ENCODE assay signal across 20 cellular contexts in the genomic region with DNA sequence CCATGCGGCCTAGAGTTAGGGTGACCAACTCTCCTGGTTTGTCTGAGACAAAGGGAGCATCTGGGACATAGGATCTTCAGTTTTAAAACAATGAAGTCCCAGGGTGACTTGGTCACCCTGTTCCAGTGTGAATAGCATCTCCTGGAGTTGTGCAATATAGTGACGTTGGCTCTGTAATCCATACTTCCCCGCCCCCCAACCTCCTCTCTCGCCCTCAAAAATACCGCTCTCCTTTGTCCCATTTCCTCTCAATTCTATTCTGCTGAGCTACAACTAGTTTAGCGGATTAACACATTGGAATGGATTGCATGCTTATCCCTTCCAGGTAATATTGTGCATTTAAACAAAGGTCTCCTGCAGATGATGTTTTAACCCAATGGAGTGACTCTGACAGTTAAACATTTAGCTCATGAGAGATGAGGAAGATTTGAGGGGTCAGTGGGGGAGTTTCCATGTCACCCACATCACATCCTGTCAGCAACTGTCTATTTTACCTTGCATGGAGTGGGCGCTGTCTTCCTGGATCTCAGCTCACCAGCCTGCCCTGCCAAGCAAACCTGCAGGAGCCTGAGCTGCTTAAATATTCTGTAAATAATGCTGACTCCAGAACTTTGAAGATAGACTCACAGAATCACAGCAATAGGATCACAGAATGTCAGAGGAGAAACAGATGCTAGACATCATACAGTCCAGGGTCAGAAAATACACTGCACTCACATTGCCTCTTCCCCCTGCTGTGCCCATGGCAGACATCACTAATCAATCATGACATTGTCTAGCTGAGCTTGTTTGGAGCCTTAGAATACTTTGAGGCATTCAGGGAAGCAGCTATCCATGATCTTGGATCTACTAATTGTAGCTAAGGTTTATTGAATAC. TPM values are rescaled to one million over a fixed set of nuclear protein-coding genes. Genes with fewer than 3 reads are reported as not detected.
DNase-seq lines count a peak whose midpoint lies in the region; ATAC-seq and TF ChIP-seq lines count a peak whose summit lies in the region.
"Had no signal": no experiment of that assay in that cellular context is flagged by ENCODE, and none has a peak within 500 bp of the region (broad histone marks: within the 10 kb centered on the region; RNA-seq: fewer than 3 reads in every experiment).

No MANE protein-coding gene starts in this region.

- 0 out of 2 replicates have a peak, but pooled peaks cover 6% of the 10 kb centered on the region for H3F3A ChIP-seq in PC-9 (ENCODE audit: insufficient read depth, low read depth)

- H3K27me3 ChIP-seq in BLaER1 = no peaks in the 10 kb centered on the region
- H3K27me3 ChIP-seq in PC-9 (ENCODE audit: insufficient read depth, low read depth) = no peaks in the 10 kb centered on the region
- H3K27me3 ChIP-seq: testis had no signal

- H3K4me2 ChIP-seq in BLaER1 = peak overlapping the region; percentile 6; the same call in 1 of the 2 replicates
- peak overlapping the region; percentile 37; the same call in 1 of the 2 replicates for H3K4me2 ChIP-seq in PC-9

- H3K4me3 ChIP-seq in BLaER1 (no peak overlapping the region), PC-9 (no peak overlapping the region), fibroblast of villous mesenchyme (ENCODE audit: low read depth, low read length) (no peak overlapping the region)
- H3K4me3 ChIP-seq: GM12878, skin epidermis, testis had no signal

- no peaks in the 10 kb centered on the region for H4K20me1 ChIP-seq in BLaER1
- H4K20me1 ChIP-seq in PC-9 (ENCODE audit: insufficient read depth) = no peaks in the 10 kb centered on the region

- DNase-seq in HFFc6 (no peak), PC-9 (no peak), fibroblast of villous mesenchyme (ENCODE audit: low read depth) (peak; percentile 42), D341Med (ENCODE audit: low spot score) (no peak), GOT3 (lab: John Stamatoyannopoulos, UW) (no peak), NCI-H128 (lab: John Stamatoyannopoulos, UW; ENCODE audit: unreplicated experiment) (no peak), WTC11 (ENCODE audit: low spot score) (no peak)
- DNase-seq: activated effector memory CD4-positive, alpha-beta T cell treated with anti-CD3 and anti-CD28 coated beads, Interleukin-2, amount 50 U/mL, for 16 hours; anterior cingulate cortex; endodermal cell; NCI-H1436 treated with DMSO at 0.1 percent for 48 hours; NCI-H2227 treated with DMSO at 0.1 percent for 48 hours; NK-92 treated with Interleukin-12 subunit alpha and Interleukin-12 subunit beta, amount 100 ng/mL, for 24 hours; testis had no signal

- no peaks in the 10 kb centered on the region for H3K79me2 ChIP-seq in PC-9 (ENCODE audit: low read depth)
- H3K79me2 ChIP-seq: parathyroid adenoma had no signal

- 0 out of 2 replicates have a peak overlapping the region, but pooled peaks have one; percentile 18 for H3K27ac ChIP-seq in BLaER1
- H3K27ac ChIP-seq in PC-9 = no peak overlapping the region
- H3K27ac ChIP-seq: parathyroid adenoma, testis had no signal

- H3K27ac Mint-ChIP-seq in HFFc6 (peak overlapping the region; percentile 58), WTC11 (no peak overlapping the region)
- H3K27ac Mint-ChIP-seq: endodermal cell had no signal

- H2AFZ ChIP-seq in PC-9 = no peak overlapping the region
- H2AFZ ChIP-seq: parathyroid adenoma had no signal

- H3K4me1 ChIP-seq in BLaER1 (peaks cover 71% of the 10 kb centered on the region), PC-9 (replicated peaks; ENCODE audit: insufficient read depth) (peaks cover 21% of the 10 kb centered on the region)

- CTCF ChIA-PET in PC-9 (lab: Charles Lee) = interaction anchor here (0.6 kb wide), 2 partner anchors 95 to 409 kb away, joined by 3 to 6 read pairs; no protein-coding TSS in a partner anchor
- CTCF ChIA-PET in WTC11 (lab: Charles Lee) = interaction anchor here (1.0 to 3.0 kb wide), 4 partner anchors 85 to 619 kb away, joined by 4 to 20 read pairs (median 6); no protein-coding TSS in a partner anchor

- H3K36me3 Mint-ChIP-seq in HFFc6 (ENCODE audit: low read depth) = no peaks in the 10 kb centered on the region
- peaks cover 9% of the 10 kb centered on the region for H3K36me3 Mint-ChIP-seq in WTC11

- no peak for ATAC-seq in WTC11
- ATAC-seq: activated CD4-positive, CD25-positive, alpha-beta regulatory T cell treated with anti-CD3 and anti-CD28 coated beads, Interleukin-2, amount 50 U/mL, for 24 hours; GM12878; Right ventricle myocardium inferior had no signal

- H3K9me3 Mint-ChIP-seq in HFFc6 (no peaks in the 10 kb centered on the region), WTC11 (peaks cover 10% of the 10 kb centered on the region)

- POLR2A ChIA-PET in PC-9 (lab: Charles Lee; ENCODE audit: unreplicated experiment) (interaction anchor here (0.5 kb wide), 1 partner anchor 483 kb away, joined by 3 read pairs; no protein-coding TSS in a partner anchor), WTC11 (lab: Charles Lee) (no interaction called here)

- peaks cover 19% of the 10 kb centered on the region for H3K9me3 ChIP-seq in BLaER1
- no peaks in the 10 kb centered on the region for H3K9me3 ChIP-seq in PC-9 (ENCODE audit: insufficient read depth, low read depth)
- H3K9me3 ChIP-seq: testis had no signal

- peaks cover 2% of the 10 kb centered on the region for H3K27me3 Mint-ChIP-seq in HFFc6 (ENCODE audit: insufficient read depth)
- H3K27me3 Mint-ChIP-seq in WTC11 (ENCODE audit: low read depth) = no peaks in the 10 kb centered on the region

- intact Hi-C loops in PC-9 (cut with micrococcal nuclease; ENCODE audit: unreplicated experiment) = loop anchor here (2.0 to 5.0 kb wide), 2 partner anchors 55 to 175 kb away; no protein-coding TSS in a partner anchor

- H3K9ac ChIP-seq in BLaER1 = no peak overlapping the region
- H3K9ac ChIP-seq: parathyroid adenoma had no signal

- no TSS peak for BruUV-seq in PC-9 (replicated peaks; lab: Mats Ljungman, UMichigan)

- H3K36me3 ChIP-seq in BLaER1 = no peaks in the 10 kb centered on the region
- no peaks in the 10 kb centered on the region for H3K36me3 ChIP-seq in PC-9 (ENCODE audit: low read depth)

- H3K4me1 Mint-ChIP-seq in HFFc6 (ENCODE audit: low read depth) = peaks cover 70% of the 10 kb centered on the region
- H3K4me1 Mint-ChIP-seq in WTC11 = peaks cover 63% of the 10 kb centered on the region

- no peak overlapping the region for H3K4me3 Mint-ChIP-seq in HFFc6
- H3K4me3 Mint-ChIP-seq in WTC11 = no peak overlapping the region
- H3K4me3 Mint-ChIP-seq: endodermal cell had no signal

- TF ChIP-seq CTCF in HFFc6 (IDR thresholded peaks at IDR 0.05) (no peak), PC-9 (conservative IDR thresholded peaks at IDR 0.05) (no peak), fibroblast of villous mesenchyme (IDR thresholded peaks at IDR 0.05; ENCODE audit: insufficient read depth, low read depth, low read length) (no peak), WTC11 (IDR thresholded peaks at IDR 0.05) (no peak)

- no peaks in the 10 kb centered on the region for H3K9me2 ChIP-seq in PC-9 (ENCODE audit: insufficient read depth)

TF ChIP-seq in WTC11, 78 proteins besides CTCF, POLR2A, EP300 and RAD21 (continues in another document):
- TF ChIP-seq, protein P1, sequence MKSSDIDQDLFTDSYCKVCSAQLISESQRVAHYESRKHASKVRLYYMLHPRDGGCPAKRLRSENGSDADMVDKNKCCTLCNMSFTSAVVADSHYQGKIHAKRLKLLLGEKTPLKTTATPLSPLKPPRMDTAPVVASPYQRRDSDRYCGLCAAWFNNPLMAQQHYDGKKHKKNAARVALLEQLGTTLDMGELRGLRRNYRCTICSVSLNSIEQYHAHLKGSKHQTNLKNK (CRISPR knock-in tag; IDR thresholded peaks at IDR 0.05) = no peak
- TF ChIP-seq, protein P2, sequence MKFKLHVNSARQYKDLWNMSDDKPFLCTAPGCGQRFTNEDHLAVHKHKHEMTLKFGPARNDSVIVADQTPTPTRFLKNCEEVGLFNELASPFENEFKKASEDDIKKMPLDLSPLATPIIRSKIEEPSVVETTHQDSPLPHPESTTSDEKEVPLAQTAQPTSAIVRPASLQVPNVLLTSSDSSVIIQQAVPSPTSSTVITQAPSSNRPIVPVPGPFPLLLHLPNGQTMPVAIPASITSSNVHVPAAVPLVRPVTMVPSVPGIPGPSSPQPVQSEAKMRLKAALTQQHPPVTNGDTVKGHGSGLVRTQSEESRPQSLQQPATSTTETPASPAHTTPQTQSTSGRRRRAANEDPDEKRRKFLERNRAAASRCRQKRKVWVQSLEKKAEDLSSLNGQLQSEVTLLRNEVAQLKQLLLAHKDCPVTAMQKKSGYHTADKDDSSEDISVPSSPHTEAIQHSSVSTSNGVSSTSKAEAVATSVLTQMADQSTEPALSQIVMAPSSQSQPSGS (CRISPR knock-in tag; IDR thresholded peaks at IDR 0.05; ENCODE audit: borderline replicate concordance, low read depth) = no peak
- TF ChIP-seq, protein P3, sequence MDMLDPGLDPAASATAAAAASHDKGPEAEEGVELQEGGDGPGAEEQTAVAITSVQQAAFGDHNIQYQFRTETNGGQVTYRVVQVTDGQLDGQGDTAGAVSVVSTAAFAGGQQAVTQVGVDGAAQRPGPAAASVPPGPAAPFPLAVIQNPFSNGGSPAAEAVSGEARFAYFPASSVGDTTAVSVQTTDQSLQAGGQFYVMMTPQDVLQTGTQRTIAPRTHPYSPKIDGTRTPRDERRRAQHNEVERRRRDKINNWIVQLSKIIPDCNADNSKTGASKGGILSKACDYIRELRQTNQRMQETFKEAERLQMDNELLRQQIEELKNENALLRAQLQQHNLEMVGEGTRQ (CRISPR knock-in tag; IDR thresholded peaks at IDR 0.05) = no peak

RNA-seq across cellular contexts. Expression of a gene that starts 43.0 kb away (rescaled TPM):
- 1 to 10 TPM; 1.7 to 3.7 (median 2.9) TPM for total RNA-seq in HFFc6 (2021; fragmentation: NEBNext Ultra II Directional; extraction: Animal tissue kit (Norgen Biotek cat#: 25700))
- total RNA-seq in PC-9 (2021) (1.1 and 1.4 TPM in 2 replicates), fibroblast of villous mesenchyme (0.32 and 0.43 TPM in 2 replicates), WTC11 (2021) (2.2 to 3.0 TPM (median 2.5 TPM) in 3 replicates)
- total RNA-seq: GM12878 had no signal
